In genomic region chr18:57659463-57660102, GRCh38 we compare ENCODE assay signal across 30 cellular contexts. TPM values are rescaled to one million over a fixed set of nuclear protein-coding genes. Genes with fewer than 3 reads are reported as not detected.
DNase-seq lines count a peak whose midpoint lies in the region; ATAC-seq and TF ChIP-seq lines count a peak whose summit lies in the region.
"Had no signal": no experiment of that assay in that cellular context is flagged by ENCODE, and none has a peak within 500 bp of the region (broad histone marks: within the 10 kb centered on the region; RNA-seq: fewer than 3 reads in every experiment).

No MANE protein-coding gene starts in this region.

- no peaks in the 10 kb centered on the region for H3K36me3 ChIP-seq in prostate gland
- H3K36me3 ChIP-seq: breast epithelium, uterus, WERI-Rb-1 had no signal

- intact Hi-C loops in prostate gland (cut with DNase I): no loop called here

- no peaks in the 10 kb centered on the region for H3K27me3 ChIP-seq in prostate gland (replicated peaks; ENCODE audit: insufficient read depth)
- H3K27me3 ChIP-seq: breast epithelium, heart left ventricle, right atrium auricular region, spleen, uterus had no signal

- DNase-seq in HFFc6 (no peak), erythroblast (lab: John Stamatoyannopoulos, UW) (peak; percentile 94 to 99), prostate gland (ENCODE audit: low spot score) (peak; percentile 69), Ammon's horn (ENCODE audit: low spot score) (no peak), NCI-H345 (lab: John Stamatoyannopoulos, UW) (no peak)
- DNase-seq: activated CD4-positive, alpha-beta T cell treated with anti-CD3 and anti-CD28 coated beads, Interleukin-2, amount 50 U/mL, for 1 hour; Calu3; cortex of kidney; heart left ventricle; left colon; naive thymus-derived CD4-positive, alpha-beta T cell; NCI-H1092 treated with DMSO at 0.1 percent for 48 hours; NCI-H1930; NCI-H2227 treated with DMSO at 0.1 percent for 48 hours; occipital lobe; spleen; stimulated activated CD4-positive, alpha-beta T cell treated with anti-CD3 and anti-CD28 coated beads, Interleukin-2, amount 100 ng/mL, for 48 hours; T-helper 17 cell; uterus; WERI-Rb-1 had no signal

- H3K36me3 Mint-ChIP-seq in HFFc6 (ENCODE audit: low read depth): peaks cover 82% of the 10 kb centered on the region
- H3K36me3 Mint-ChIP-seq: stimulated activated effector memory CD8-positive, alpha-beta T cell treated with anti-CD3 and anti-CD28 coated beads, Interleukin-12 subunit alpha, Interleukin-12 subunit beta, amount 100 ng/mL, for 72 hours had no signal

- ATAC-seq in HG03432 (IDR thresholded peaks at IDR 0.05; ENCODE audit: unreplicated experiment) (no peak), HG02852 (IDR thresholded peaks at IDR 0.05; ENCODE audit: unreplicated experiment) (no peak)
- ATAC-seq: heart left ventricle; HepG2; left colon; naive thymus-derived CD4-positive, alpha-beta T cell; stimulated activated effector memory CD8-positive, alpha-beta T cell treated with anti-CD3 and anti-CD28 coated beads, Interleukin-12 subunit alpha, Interleukin-12 subunit beta, amount 100 ng/mL, for 72 hours; T-helper 17 cell had no signal

- H3K27me3 Mint-ChIP-seq in HFFc6 (ENCODE audit: insufficient read depth): peaks cover 18% of the 10 kb centered on the region
- H3K27me3 Mint-ChIP-seq: naive thymus-derived CD4-positive, alpha-beta T cell; T-helper 17 cell had no signal

- H3K4me3 ChIP-seq in prostate gland: no peak overlapping the region
- H3K4me3 ChIP-seq: breast epithelium, heart left ventricle, right atrium auricular region, SK-N-MC, spleen, uterus had no signal

- H3K9me3 Mint-ChIP-seq in HFFc6: peaks cover 14% of the 10 kb centered on the region; the same call in 1 of the 2 replicates

- TF ChIP-seq POLR2A in erythroblast (IDR thresholded peaks at IDR 0.05; ENCODE audit: low read length) (peak; percentile 56), prostate gland (IDR thresholded peaks at IDR 0.05) (no peak)

- peaks cover 24% of the 10 kb centered on the region for H3K4me1 Mint-ChIP-seq in HFFc6 (ENCODE audit: low read depth)

- H3K27ac ChIP-seq in VCaP: peak overlapping the region; percentile 36
- H3K27ac ChIP-seq in prostate gland: peak overlapping the region; percentile 81 to 87
- H3K27ac ChIP-seq: breast epithelium, C4-2B, heart left ventricle, HL-60, right atrium auricular region, SK-N-MC, WERI-Rb-1 had no signal

- H3K4me3 Mint-ChIP-seq in HFFc6: peak overlapping the region; percentile 36; the same call in 1 of the 2 replicates
- H3K4me3 Mint-ChIP-seq: naive thymus-derived CD4-positive, alpha-beta T cell; stimulated activated effector memory CD8-positive, alpha-beta T cell treated with anti-CD3 and anti-CD28 coated beads, Interleukin-12 subunit alpha, Interleukin-12 subunit beta, amount 100 ng/mL, for 72 hours; T-helper 17 cell had no signal

- peak overlapping the region; percentile 92 for H3K27ac Mint-ChIP-seq in HFFc6
- H3K27ac Mint-ChIP-seq: naive thymus-derived CD4-positive, alpha-beta T cell; stimulated activated effector memory CD8-positive, alpha-beta T cell treated with anti-CD3 and anti-CD28 coated beads, Interleukin-12 subunit alpha, Interleukin-12 subunit beta, amount 100 ng/mL, for 72 hours; T-helper 17 cell had no signal

- TF ChIP-seq CTCF in HFFc6 (IDR thresholded peaks at IDR 0.05) (no peak), VCaP (conservative IDR thresholded peaks at IDR 0.05) (no peak), prostate gland (IDR thresholded peaks at IDR 0.05) (no peak)

- H3K9me3 ChIP-seq in prostate gland: no peaks in the 10 kb centered on the region
- H3K9me3 ChIP-seq: uterus had no signal

- 49% methylated on average over 11 of the region's 11 CpGs for WGBS in prostate gland

- peaks cover 11% of the 10 kb centered on the region for H3K4me1 ChIP-seq in prostate gland (replicated peaks)
- H3K4me1 ChIP-seq: breast epithelium, right atrium auricular region, uterus had no signal

RNA-seq across cellular contexts. Expression of gene NARS1, which starts 37.9 kb away (rescaled TPM):
- total RNA-seq in HFFc6 (2021; fragmentation: NEBNext Ultra II Directional; extraction: Animal tissue kit (Norgen Biotek cat#: 25700)): 100 to 1,000 TPM; 102 to 134 (median 111) TPM
- total RNA-seq in prostate gland: 100 to 1,000 TPM; 101 to 152 TPM

Comparison
In these comparisons a context has a peak if more than half of its experiments do, and no peak if none do; other contexts are left out.
1. DNase-seq: peak in erythroblast (2 of 2) and prostate gland (single experiment); none in HFFc6 (single experiment), Ammon's horn (single experiment) and NCI-H345 (single experiment).